Comparison of ENCODE assay signal across 24 cellular contexts in genomic region chr20:10137533-10137932, GRCh38.
DNase-seq lines count a peak whose midpoint lies in the region; ATAC-seq, FAIRE-seq and TF ChIP-seq lines count a peak whose summit lies in the region.
"Had no signal": no experiment of that assay in that cellular context is flagged by ENCODE, and none has a peak within 500 bp of the region (broad histone marks: within the 10 kb centered on the region; RNA-seq: fewer than 3 reads in every experiment).

No MANE protein-coding gene starts in this region.

- H3K4me3 Mint-ChIP-seq in GM23338 = no peak overlapping the region
- H3K4me3 Mint-ChIP-seq: CD8-positive, alpha-beta memory T cell had no signal

- ATAC-seq in SK-N-SH treated with all-trans-retinoic acid at 6 μM for 48 hours = peak; percentile 92
- no peak for ATAC-seq in GM23338
- ATAC-seq in right lobe of liver = peak; percentile 71 to 77 (median 74)
- ATAC-seq: Panc1 had no signal

- TF ChIP-seq EP300 in SK-N-SH (IDR thresholded peaks at IDR 0.05; ENCODE audit: borderline replicate concordance in 1 of 2, low read depth in 1 of 2, low read length in 1 of 2) = no peak

- H3K4me2 ChIP-seq in SK-N-SH (no peak overlapping the region), GM23338 (no peak overlapping the region)

- FAIRE-seq in frontal cortex (lab: Jason Lieb, UNC) = no peak
- FAIRE-seq: G401.6, GM12892 had no signal

- TF ChIP-seq POLR2A in right lobe of liver (IDR thresholded peaks at IDR 0.05) = no peak

- H3K27me3 ChIP-seq in SK-N-SH (ENCODE audit: insufficient read depth) (no peaks in the 10 kb centered on the region), GM23338 (ENCODE audit: insufficient read depth) (no peaks in the 10 kb centered on the region), right lobe of liver (no peaks in the 10 kb centered on the region), ascending aorta (no peaks in the 10 kb centered on the region)
- H3K27me3 ChIP-seq: SJSA1 had no signal

- H4K20me1 ChIP-seq in SK-N-SH (ENCODE audit: insufficient read depth) (no peaks in the 10 kb centered on the region), GM23338 (replicated peaks; ENCODE audit: insufficient read depth) (no peaks in the 10 kb centered on the region)

- POLR2A ChIA-PET in SK-N-SH (lab: Yijun Ruan, JAX) = no interaction called here

- no peak overlapping the region for H3K4me3 ChIP-seq in SK-N-SH (ENCODE audit: low read depth in 2 of 2, low read length in 1 of 2)
- H3K4me3 ChIP-seq in GM23338 = no peak overlapping the region
- H3K4me3 ChIP-seq in foreskin fibroblast (ENCODE audit: low read depth in 1 of 2, low read length in 2 of 2) = no peak overlapping the region
- H3K4me3 ChIP-seq in right lobe of liver = no peak overlapping the region
- H3K4me3 ChIP-seq in ascending aorta = no peak overlapping the region
- H3K4me3 ChIP-seq: SJSA1 had no signal

- H3K9ac ChIP-seq in SK-N-SH = no peak overlapping the region

- no peak for DNase-seq in SK-N-SH
- DNase-seq in GM23338 (ENCODE audit: low spot score) = no peak
- DNase-seq in foreskin fibroblast = peak; percentile 24 to 60
- DNase-seq in right lobe of liver = no peak
- DNase-seq in stimulated activated CD4-positive, alpha-beta T cell treated with anti-CD3 and anti-CD28 coated beads, Interleukin-4, amount 100 ng/mL, for 24 hours = no peak
- no peak for DNase-seq in ascending aorta (ENCODE audit: low spot score in 2 of 2)
- DNase-seq in frontal cortex (ENCODE audit: low spot score in 2 of 2) = no peak
- DNase-seq: 8988T; Calu3; CD8-positive, alpha-beta memory T cell; DMS153; Kasumi-1; NCI-H1417; NCI-H187; NCI-H2227 treated with DMSO at 0.1 percent for 48 hours; NCI-H510A; NCI-H774; NK-92 treated with Interleukin-12 subunit alpha and Interleukin-12 subunit beta, amount 100 ng/mL, for 24 hours had no signal

- H3K9me2 ChIP-seq in SK-N-SH (no peaks in the 10 kb centered on the region), GM23338 (ENCODE audit: insufficient read depth) (peaks cover 5% of the 10 kb centered on the region; the same call in 1 of the 2 replicates)

- no peaks in the 10 kb centered on the region for H3F3A ChIP-seq in SK-N-SH (replicated peaks; ENCODE audit: insufficient read depth)
- no peaks in the 10 kb centered on the region for H3F3A ChIP-seq in GM23338 (replicated peaks; ENCODE audit: low read depth)

- no peaks in the 10 kb centered on the region; the same call in 1 of the 3 replicates for H3K9me3 Mint-ChIP-seq in GM23338

- 62% methylated on average over 3 of the region's 3 CpGs for WGBS in SK-N-SH (ENCODE audit: low lambda C conversion rate)
- WGBS in right lobe of liver (ENCODE audit: insufficient coverage, low coverage, low lambda C conversion rate, missing lambda C conversion rate) = 51% methylated on average over 3 of the region's 3 CpGs

- H2AFZ ChIP-seq in SK-N-SH (ENCODE audit: low read depth) (no peak overlapping the region), GM23338 (peak overlapping the region; percentile 74)

- H3K27ac ChIP-seq in SK-N-SH (ENCODE audit: low read depth in 2 of 2, low read length in 1 of 2) = peak overlapping the region in 1 of 2 experiments; percentile 60; a peak in 2 of 4 replicates
- H3K27ac ChIP-seq in GM23338 (ENCODE audit: low read depth) = no peak overlapping the region
- H3K27ac ChIP-seq in right lobe of liver = no peak overlapping the region
- no peak overlapping the region for H3K27ac ChIP-seq in ascending aorta
- H3K27ac ChIP-seq: C4-2B, SJSA1 had no signal

- intact Hi-C loops in right lobe of liver (cut with DNase I) (no loop called here), ascending aorta (cut with DNase I) (no loop called here)

- no peaks in the 10 kb centered on the region for H3K79me2 ChIP-seq in SK-N-SH (ENCODE audit: insufficient read depth)
- H3K79me2 ChIP-seq in GM23338 (replicated peaks; ENCODE audit: insufficient read depth) = no peaks in the 10 kb centered on the region

- TF ChIP-seq RAD21 in SK-N-SH (IDR thresholded peaks at IDR 0.05; ENCODE audit: low read length) = no peak

- TF ChIP-seq CTCF in SK-N-SH (IDR thresholded peaks at IDR 0.05) = no peak
- no peak for TF ChIP-seq CTCF in GM23338 (conservative IDR thresholded peaks at IDR 0.05; ENCODE audit: low read depth in 2 of 2)
- no peak for TF ChIP-seq CTCF in foreskin fibroblast (IDR thresholded peaks at IDR 0.05; ENCODE audit: low read depth, low read length)
- no peak for TF ChIP-seq CTCF in right lobe of liver (IDR thresholded peaks at IDR 0.05)
- no peak for TF ChIP-seq CTCF in ascending aorta (IDR thresholded peaks at IDR 0.05)

- H3K9me3 ChIP-seq in SK-N-SH = no peaks in the 10 kb centered on the region
- H3K9me3 ChIP-seq in right lobe of liver = no peaks in the 10 kb centered on the region
- H3K9me3 ChIP-seq in ascending aorta = no peaks in the 10 kb centered on the region
- H3K9me3 ChIP-seq: SJSA1 had no signal

- H3K36me3 ChIP-seq in SK-N-SH (replicated peaks in 1 of 2; ENCODE audit: control insufficient read depth in 1 of 2, insufficient read depth in 2 of 2, low read length in 1 of 2) = no peaks in the 10 kb centered on the region
- H3K36me3 ChIP-seq in GM23338 (ENCODE audit: insufficient read depth) = no peaks in the 10 kb centered on the region
- no peaks in the 10 kb centered on the region for H3K36me3 ChIP-seq in right lobe of liver
- no peaks in the 10 kb centered on the region for H3K36me3 ChIP-seq in ascending aorta
- H3K36me3 ChIP-seq: SJSA1 had no signal

- H3K4me1 Mint-ChIP-seq in GM23338 = peaks cover 11% of the 10 kb centered on the region
- H3K4me1 Mint-ChIP-seq: CD8-positive, alpha-beta memory T cell had no signal

- CTCF ChIA-PET in SK-N-SH (lab: Yijun Ruan, JAX) = interaction anchor here (0.8 to 1.9 kb wide), 5 partner anchors 10 to 290 kb away, joined by 3 to 7 read pairs (median 4); no protein-coding TSS in a partner anchor

- peaks cover 0 to 19% of the 10 kb centered on the region in 2 experiments; a peak in 2 of 4 replicates for H3K4me1 ChIP-seq in SK-N-SH (ENCODE audit: control insufficient read depth in 1 of 2, insufficient read depth in 2 of 2, low read depth in 1 of 2, low read length in 1 of 2)
- H3K4me1 ChIP-seq in GM23338 (ENCODE audit: insufficient read depth) = peaks cover 2% of the 10 kb centered on the region
- peaks cover 0 to 3% (median 0%) of the 10 kb centered on the region in 4 donors for H3K4me1 ChIP-seq in right lobe of liver
- H3K4me1 ChIP-seq in ascending aorta = no peaks in the 10 kb centered on the region
- H3K4me1 ChIP-seq: SJSA1 had no signal

- no peak overlapping the region for H3K27ac Mint-ChIP-seq in GM23338
- H3K27ac Mint-ChIP-seq: CD8-positive, alpha-beta memory T cell had no signal

- no peaks in the 10 kb centered on the region for H3K36me3 Mint-ChIP-seq in GM23338 (ENCODE audit: low read depth)
- H3K36me3 Mint-ChIP-seq: CD8-positive, alpha-beta memory T cell had no signal

- peaks cover 3% of the 10 kb centered on the region for H3K27me3 Mint-ChIP-seq in GM23338 (ENCODE audit: insufficient read depth, low read depth, poor library complexity)

TF ChIP-seq in SK-N-SH treated with all-trans-retinoic acid at 6 μM for 48 hours, 23 proteins besides CTCF, POLR2A, EP300 and RAD21 (continues in another document):
- no peak for TF ChIP-seq PATZ1 (CRISPR knock-in tag; IDR thresholded peaks at IDR 0.05; ENCODE audit: borderline replicate concordance)
- TF ChIP-seq RARB (CRISPR knock-in tag; IDR thresholded peaks at IDR 0.05) = no peak

TF ChIP-seq in SK-N-SH, 30 proteins besides CTCF, POLR2A, EP300 and RAD21:
- TF ChIP-seq NRF1 (IDR thresholded peaks at IDR 0.05; ENCODE audit: low read depth, low read length) (no peak), POLR2AphosphoS5 (IDR thresholded peaks at IDR 0.05; ENCODE audit: low read depth, low read length) (no peak), RCOR1 (IDR thresholded peaks at IDR 0.05; ENCODE audit: low read length) (no peak), TCF12 (IDR thresholded peaks at IDR 0.05) (no peak), EZH2phosphoT487 (IDR thresholded peaks at IDR 0.05; ENCODE audit: borderline replicate concordance, low read depth) (no peak), GABPA (IDR thresholded peaks at IDR 0.05; ENCODE audit: low read depth) (no peak), NFIC (IDR thresholded peaks at IDR 0.05; ENCODE audit: borderline replicate concordance) (no peak), JUND (IDR thresholded peaks at IDR 0.05) (no peak), TAF1 (IDR thresholded peaks at IDR 0.05; ENCODE audit: borderline replicate concordance, low read depth, low read length) (no peak)
- TF ChIP-seq, protein P1, sequence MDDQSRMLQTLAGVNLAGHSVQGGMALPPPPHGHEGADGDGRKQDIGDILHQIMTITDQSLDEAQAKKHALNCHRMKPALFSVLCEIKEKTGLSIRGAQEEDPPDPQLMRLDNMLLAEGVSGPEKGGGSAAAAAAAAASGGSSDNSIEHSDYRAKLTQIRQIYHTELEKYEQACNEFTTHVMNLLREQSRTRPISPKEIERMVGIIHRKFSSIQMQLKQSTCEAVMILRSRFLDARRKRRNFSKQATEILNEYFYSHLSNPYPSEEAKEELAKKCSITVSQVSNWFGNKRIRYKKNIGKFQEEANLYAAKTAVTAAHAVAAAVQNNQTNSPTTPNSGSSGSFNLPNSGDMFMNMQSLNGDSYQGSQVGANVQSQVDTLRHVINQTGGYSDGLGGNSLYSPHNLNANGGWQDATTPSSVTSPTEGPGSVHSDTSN (IDR thresholded peaks at IDR 0.05) = no peak

TF ChIP-seq in GM23338, 12 proteins besides CTCF, POLR2A, EP300 and RAD21 (continues in another document):
- no peak for TF ChIP-seq JUNB (IDR thresholded peaks at IDR 0.05; ENCODE audit: unreplicated experiment)
- TF ChIP-seq EZH2 (IDR thresholded peaks at IDR 0.05; ENCODE audit: low read depth, unreplicated experiment) = no peak
- no peak for TF ChIP-seq ZNF114 (CRISPR knock-in tag; IDR thresholded peaks at IDR 0.05)

Comparison
In these comparisons a context has a peak if more than half of its experiments do, and no peak if none do; other contexts are left out.
1. DNase-seq: peak in foreskin fibroblast (2 of 2); none in SK-N-SH (single experiment), GM23338 (single experiment), right lobe of liver (0 of 3), stimulated activated CD4-positive, alpha-beta T cell treated with anti-CD3 and anti-CD28 coated beads, Interleukin-4, amount 100 ng/mL, for 24 hours (single experiment), ascending aorta (0 of 2) and frontal cortex (0 of 2).